In genomic region chr19:35458821-35459391, GRCh38 we compare ENCODE assay signal across 11 cellular contexts. TPM values are rescaled to one million over a fixed set of nuclear protein-coding genes. Genes with fewer than 3 reads are reported as not detected.
DNase-seq lines count a peak whose midpoint lies in the region; ATAC-seq and TF ChIP-seq lines count a peak whose summit lies in the region.
"Had no signal": no experiment of that assay in that cellular context is flagged by ENCODE, and none has a peak within 500 bp of the region (broad histone marks: within the 10 kb centered on the region; RNA-seq: fewer than 3 reads in every experiment).

No MANE protein-coding gene starts in this region.

- TF ChIP-seq CTCF in WTC11 (IDR thresholded peaks at IDR 0.05) (no peak), stomach (IDR thresholded peaks at IDR 0.05) (no peak)

- no peaks in the 10 kb centered on the region for H3K9me3 Mint-ChIP-seq in WTC11

- peak; percentile 30 for ATAC-seq in HG03521 (IDR thresholded peaks at IDR 0.05; ENCODE audit: unreplicated experiment)
- no peak for ATAC-seq in WTC11
- no peak for ATAC-seq in HG03342 (IDR thresholded peaks at IDR 0.05; ENCODE audit: unreplicated experiment)
- no peak for ATAC-seq in HG03280 (IDR thresholded peaks at IDR 0.05; ENCODE audit: unreplicated experiment)

- H3K36me3 ChIP-seq in stomach, result no peaks in the 10 kb centered on the region

- H3K27ac Mint-ChIP-seq in WTC11, result no peak overlapping the region

- H3K4me1 ChIP-seq in stomach, result peaks cover 21 to 62% (median 30%) of the 10 kb centered on the region in 4 donors

- intact Hi-C loops in stomach (cut with DNase I; ENCODE audit: low total_unique reads), result no loop called here

- no peaks in the 10 kb centered on the region; the same call in 1 of the 2 replicates for H3K27me3 Mint-ChIP-seq in WTC11 (ENCODE audit: low read depth)

- no peaks in the 10 kb centered on the region for H3K27me3 ChIP-seq in stomach

- H3K4me3 ChIP-seq in stomach, result no peak overlapping the region

- TF ChIP-seq POLR2A in GM19193 (IDR thresholded peaks at IDR 0.05; ENCODE audit: extremely low read depth, insufficient read depth, insufficient read length), result peak; percentile 15
- TF ChIP-seq POLR2A in stomach (IDR thresholded peaks at IDR 0.05), result no peak

- 10 to 19% (median 16%) methylated on average over 10 of the region's 10 CpGs for WGBS in stomach, 5 donors

- TF ChIP-seq EP300 in stomach (IDR thresholded peaks at IDR 0.05), result no peak

- no peaks in the 10 kb centered on the region for H3K9me3 ChIP-seq in stomach

- POLR2A ChIA-PET in WTC11 (lab: Charles Lee), result no interaction called here

- H3K4me1 Mint-ChIP-seq in WTC11, result peaks cover 3% of the 10 kb centered on the region; the same call in 1 of the 2 replicates

- H3K4me3 Mint-ChIP-seq in WTC11, result no peak overlapping the region

- CTCF ChIA-PET in WTC11 (lab: Charles Lee), result interaction anchor here (1.0 to 1.5 kb wide), 2 partner anchors 36 to 114 kb away, joined by 3 read pairs; no protein-coding TSS in a partner anchor

- no peaks in the 10 kb centered on the region for H3K36me3 Mint-ChIP-seq in WTC11

- DNase-seq in WTC11 (ENCODE audit: low spot score) (no peak), stomach (peak; percentile 72), nucleus accumbens (lab: John Stamatoyannopoulos, UW) (no peak), COLO829 (ENCODE audit: low spot score) (no peak)
- DNase-seq: effector CD8-positive, alpha-beta T cell; stimulated activated CD4-positive, alpha-beta T cell treated with anti-CD3 and anti-CD28 coated beads, Interleukin-1b, Interleukin-23, amount 100 ng/mL, for 48 hours had no signal

- peak overlapping the region; percentile 30 to 76 (median 69) for H3K27ac ChIP-seq in stomach

TF ChIP-seq in WTC11, 78 proteins besides CTCF, POLR2A, EP300 and RAD21:
- no peak for TF ChIP-seq AFF4 (CRISPR knock-in tag; IDR thresholded peaks at IDR 0.05; ENCODE audit: borderline replicate concordance)
- 0 out of 2 replicates have a peak, but pooled peaks have one; percentile 44 for TF ChIP-seq GABPB1 (CRISPR knock-in tag; IDR thresholded peaks at IDR 0.05)

RNA-seq across cellular contexts. Expression of gene FFAR2, which starts 10.8 kb away (rescaled TPM):
- total RNA-seq in WTC11 (2021) (not detected in 3 replicates), stomach (1 to 10 TPM in 1 of 5 donors, not detected in 4; 1.4 TPM)
- under 1 TPM; 0.35 to 0.62 (median 0.46) TPM for polyA plus RNA-seq in stomach

RNA-seq across cellular contexts. Expression of gene KRTDAP, which starts 31.4 kb away (rescaled TPM):
- total RNA-seq in WTC11 (2021), result 1.3 to 3.2 TPM (median 1.7 TPM) in 3 replicates
- not detected for total RNA-seq in stomach
- polyA plus RNA-seq in stomach, result 1 to 10 TPM in 2 of 3 donors, not detected in 1; 2.3 to 3.0 TPM
- total RNA-seq: kidney had no signal

RNA-seq across cellular contexts. Expression of gene DMKN, which starts 54.5 kb away (rescaled TPM):
- total RNA-seq in WTC11 (2021) (284 to 302 TPM (median 285 TPM) in 3 replicates), stomach (10 to 100 TPM in 2 of 5 donors, 1 to 10 TPM in 2, not detected in 1; 4.9 to 36.9 (median 20.2) TPM)
- 100 to 1,000 TPM in 1 of 3 donors, 10 to 100 TPM in 2; 76.7 to 139 (median 83.6) TPM for polyA plus RNA-seq in stomach
